In the genomic region with DNA sequence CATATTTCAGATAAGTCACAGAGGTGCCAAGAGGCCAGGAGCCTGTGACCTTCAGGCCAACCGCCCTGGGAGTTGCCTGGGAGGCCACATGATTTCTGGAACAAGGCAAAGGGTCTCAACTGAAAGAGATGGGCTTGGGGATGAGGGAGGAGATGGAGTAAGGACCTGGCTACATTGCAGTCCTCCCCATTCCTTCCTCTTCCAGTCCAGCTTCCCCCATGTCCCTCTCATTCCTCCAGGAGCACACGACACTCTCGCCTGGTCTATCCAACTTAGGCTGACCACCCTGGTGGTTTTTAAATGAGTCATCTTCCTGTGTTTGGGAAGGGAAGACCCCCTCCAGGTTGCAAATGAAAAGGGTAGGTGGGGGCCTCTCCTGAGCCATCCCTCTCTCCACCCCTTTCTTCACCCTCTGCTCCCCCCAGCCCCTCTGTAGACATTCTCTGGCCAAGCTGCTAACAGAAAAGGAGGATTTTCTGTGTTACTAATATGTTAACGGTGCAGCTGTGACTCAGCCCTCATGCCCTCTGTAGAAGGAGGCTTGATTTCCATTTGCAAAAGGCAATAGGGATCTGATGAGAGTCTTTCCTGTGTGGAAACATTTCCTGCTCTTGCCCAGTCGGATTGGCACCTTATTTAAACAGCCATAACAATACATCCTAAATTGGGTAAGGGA, we compare ENCODE assay signal across 1 cellular context.
TF ChIP-seq lines count a peak whose summit lies in the region.

No MANE protein-coding gene starts in this region.

TF ChIP-seq in endothelial cell of umbilical vein, 7 proteins besides CTCF, POLR2A, EP300 and RAD21 (continued from another document):
- TF ChIP-seq JUN (IDR thresholded peaks at IDR 0.05; ENCODE audit: borderline replicate concordance, insufficient read depth, insufficient read length, low read depth), result peak; percentile 23
- no peak for TF ChIP-seq POLR2AphosphoS5 (IDR thresholded peaks at IDR 0.05; ENCODE audit: insufficient read depth, low read depth, low read length)
